Comparison of ENCODE assay signal across 9 cellular contexts in the genomic region with DNA sequence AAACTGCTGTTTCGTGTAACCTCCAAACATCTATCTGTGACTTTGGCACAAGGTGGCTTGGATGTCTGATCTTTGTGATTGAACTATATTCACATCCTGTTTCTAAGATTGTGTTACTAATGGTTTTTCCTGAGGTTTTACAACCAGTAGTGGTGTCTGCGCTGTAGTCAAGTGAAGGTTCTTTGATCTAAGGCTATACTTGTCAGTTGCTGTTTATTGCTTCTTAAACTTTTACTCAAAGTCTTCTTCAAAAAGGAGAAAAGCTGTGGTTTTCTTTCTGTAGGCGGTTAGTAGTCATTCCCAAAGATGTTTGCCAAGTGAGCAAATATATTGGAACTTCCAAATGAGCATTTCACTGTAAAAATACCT. TPM values are rescaled to one million over a fixed set of nuclear protein-coding genes. Genes with fewer than 3 reads are reported as not detected.
DNase-seq lines count a peak whose midpoint lies in the region; ATAC-seq and TF ChIP-seq lines count a peak whose summit lies in the region.
"Had no signal": no experiment of that assay in that cellular context is flagged by ENCODE, and none has a peak within 500 bp of the region (broad histone marks: within the 10 kb centered on the region; RNA-seq: fewer than 3 reads in every experiment).

No MANE protein-coding gene starts in this region.

- no peak overlapping the region for H2AFZ ChIP-seq in mesenchymal stem cell (ENCODE audit: low read depth, low read length)

- no peak overlapping the region for H3K23ac ChIP-seq in mesenchymal stem cell (ENCODE audit: low read length in 2 of 2)

- no peak overlapping the region for H3K18ac ChIP-seq in mesenchymal stem cell (ENCODE audit: low read depth in 1 of 2, low read length in 2 of 2)

- no peak overlapping the region for H2BK15ac ChIP-seq in mesenchymal stem cell (ENCODE audit: low read depth, poor library complexity, severe bottlenecking)

- H3K79me1 ChIP-seq in mesenchymal stem cell (replicated peaks; ENCODE audit: low read length, poor library complexity, severe bottlenecking): peaks cover 4% of the 10 kb centered on the region

- H3K4ac ChIP-seq in mesenchymal stem cell (ENCODE audit: low read depth in 1 of 2, low read length in 2 of 2): no peak overlapping the region

- no peak overlapping the region for H2AK5ac ChIP-seq in mesenchymal stem cell (ENCODE audit: low read length, severe bottlenecking)

- H3K27ac ChIP-seq in body of pancreas: peak overlapping the region; percentile 96 to 99 (median 98)
- no peak overlapping the region for H3K27ac ChIP-seq in mesenchymal stem cell (ENCODE audit: low read length, poor library complexity, severe bottlenecking)
- peak overlapping the region; percentile 99 for H3K27ac ChIP-seq in vagina

- ATAC-seq in body of pancreas (no peak), GM18870 (IDR thresholded peaks at IDR 0.05; ENCODE audit: unreplicated experiment) (no peak), HG02642 (IDR thresholded peaks at IDR 0.05; ENCODE audit: poor library complexity, unreplicated experiment) (no peak)

- H2BK12ac ChIP-seq in mesenchymal stem cell (ENCODE audit: low read length in 2 of 2): no peak overlapping the region

- no peak overlapping the region for H4K91ac ChIP-seq in mesenchymal stem cell (ENCODE audit: low read length)

- H3K4me1 ChIP-seq in body of pancreas (peaks cover 55% of the 10 kb centered on the region), mesenchymal stem cell (ENCODE audit: control insufficient read depth, insufficient read depth, low read depth, low read length) (peaks cover 8% of the 10 kb centered on the region), vagina (peaks cover 26% of the 10 kb centered on the region)

- no peak overlapping the region for H3K14ac ChIP-seq in mesenchymal stem cell (ENCODE audit: low read length in 2 of 2)

- peak in 5 of 6 experiments; percentile 12 to 86 (median 78) for DNase-seq in stimulated activated naive CD4-positive, alpha-beta T cell (lab: John Stamatoyannopoulos, UW)
- no peak for DNase-seq in stimulated activated naive CD4-positive, alpha-beta T cell treated with Interleukin-2 at 50 U/mL for 16 hours (lab: John Stamatoyannopoulos, UW)
- DNase-seq in body of pancreas (no peak), mesenchymal stem cell (no peak), vagina (ENCODE audit: extremely low spot score in 2 of 2) (no peak), nucleus accumbens (lab: John Stamatoyannopoulos, UW) (no peak)
- DNase-seq: KBM-7 had no signal

- no peak overlapping the region for H4K8ac ChIP-seq in mesenchymal stem cell (ENCODE audit: low read length)

- WGBS in body of pancreas, 2 donors: 62 to 68% methylated on average over 3 of the region's 3 CpGs
- 77% methylated on average over 2 of the region's 3 CpGs for WGBS in mesenchymal stem cell

- no peaks in the 10 kb centered on the region for H3K27me3 ChIP-seq in body of pancreas
- no peaks in the 10 kb centered on the region for H3K27me3 ChIP-seq in mesenchymal stem cell (ENCODE audit: control insufficient read depth in 1 of 2, insufficient read depth in 1 of 2, low read length in 2 of 2)
- no peaks in the 10 kb centered on the region for H3K27me3 ChIP-seq in vagina

- no peak overlapping the region for H3K4me3 ChIP-seq in body of pancreas
- H3K4me3 ChIP-seq in mesenchymal stem cell (ENCODE audit: insufficient read depth in 1 of 2, low read depth in 1 of 2, low read length in 2 of 2): peak overlapping the region in 1 of 2 experiments; percentile 74
- peak overlapping the region in 1 of 2 donors; percentile 67 for H3K4me3 ChIP-seq in vagina

- intact Hi-C loops in body of pancreas (cut with DNase I): no loop called here
- intact Hi-C loops in vagina (cut with DNase I): loop anchor here (1.0 kb wide), 1 partner anchor 11 kb away; no protein-coding TSS in a partner anchor

- H2BK5ac ChIP-seq in mesenchymal stem cell (ENCODE audit: low read depth, low read length, poor library complexity, severe bottlenecking): no peak overlapping the region

- H3K36me3 ChIP-seq in body of pancreas (replicated peaks in 1 of 2; ENCODE audit: insufficient read depth in 1 of 2, low read depth in 2 of 2) (no peaks in the 10 kb centered on the region), mesenchymal stem cell (ENCODE audit: control insufficient read depth in 1 of 2, insufficient read depth in 2 of 2, low read depth in 1 of 2, low read length in 2 of 2) (no peaks in the 10 kb centered on the region), vagina (no peaks in the 10 kb centered on the region)

- TF ChIP-seq CTCF in body of pancreas (IDR thresholded peaks at IDR 0.05) (no peak), vagina (IDR thresholded peaks at IDR 0.05) (no peak)

- peak overlapping the region; percentile 100 for H3K9ac ChIP-seq in mesenchymal stem cell (ENCODE audit: low read length)

- TF ChIP-seq POLR2A in body of pancreas (IDR thresholded peaks at IDR 0.05) (no peak), vagina (IDR thresholded peaks at IDR 0.05) (no peak)

- H2BK120ac ChIP-seq in mesenchymal stem cell (ENCODE audit: low read depth, low read length): no peak overlapping the region

- no peaks in the 10 kb centered on the region for H3K9me3 ChIP-seq in body of pancreas
- no peaks in the 10 kb centered on the region for H3K9me3 ChIP-seq in mesenchymal stem cell (ENCODE audit: control insufficient read depth, low read length)
- no peaks in the 10 kb centered on the region for H3K9me3 ChIP-seq in vagina

- no peak overlapping the region for H3K4me2 ChIP-seq in mesenchymal stem cell (ENCODE audit: low read length, poor library complexity, severe bottlenecking)

RNA-seq across cellular contexts. Expression of a gene that starts 12.3 kb away (rescaled TPM):
- total RNA-seq in body of pancreas: 100 to 1,000 TPM; 137 to 199 TPM
- 356 TPM for polyA plus RNA-seq in mesenchymal stem cell (2013, experiment 1 of 2)
- polyA plus RNA-seq in mesenchymal stem cell (2013, experiment 2 of 2): 364 TPM
- 260 TPM for total RNA-seq in vagina

RNA-seq across cellular contexts. Expression of a gene that starts 52.8 kb away (rescaled TPM):
- total RNA-seq in body of pancreas: 10 to 100 TPM; 11.7 to 65.6 TPM
- 4.8 TPM for polyA plus RNA-seq in mesenchymal stem cell (2013, experiment 1 of 2)
- polyA plus RNA-seq in mesenchymal stem cell (2013, experiment 2 of 2): 4.4 TPM
- total RNA-seq in vagina: 7.9 TPM

Comparison
In these comparisons a context has a peak if more than half of its experiments do, and no peak if none do; other contexts are left out.
1. DNase-seq: peak in stimulated activated naive CD4-positive, alpha-beta T cell (5 of 6); none in stimulated activated naive CD4-positive, alpha-beta T cell treated with Interleukin-2 at 50 U/mL for 16 hours (single experiment), body of pancreas (0 of 4), mesenchymal stem cell (single experiment), vagina (0 of 2) and nucleus accumbens (0 of 56).